Comparison of ENCODE assay signal across 16 cellular contexts in genomic region chr7:39659356-39660013, GRCh38.
"Had no signal": no experiment of that assay in that cellular context is flagged by ENCODE, and none has a peak within 500 bp of the region (broad histone marks: within the 10 kb centered on the region; RNA-seq: fewer than 3 reads in every experiment).

No MANE protein-coding gene starts in this region.

- H3K4me1 ChIP-seq: pancreas, tibial artery, uterus had no signal

- H2AFZ ChIP-seq: neural progenitor cell had no signal

- H3K4me3 ChIP-seq: cardiac muscle cell, esophagus squamous epithelium, gastrocnemius medialis, neural progenitor cell, pancreas, smooth muscle cell, tibial artery, uterus had no signal

- ATAC-seq: activated naive CD8-positive, alpha-beta T cell treated with anti-CD3 and anti-CD28 coated beads, Interleukin-2, amount 50 U/mL, for 24 hours; gastrocnemius medialis; pancreas; stimulated activated effector memory CD8-positive, alpha-beta T cell treated with anti-CD3 and anti-CD28 coated beads, Interleukin-12 subunit alpha, Interleukin-12 subunit beta, amount 100 ng/mL, for 72 hours had no signal

- H3K27me3 ChIP-seq: cardiac muscle cell, esophagus squamous epithelium, gastrocnemius medialis, neural progenitor cell, pancreas, tibial artery, uterus had no signal

- H3K9ac ChIP-seq: neural progenitor cell had no signal

- H3K4me2 ChIP-seq: neural progenitor cell, smooth muscle cell had no signal

- DNase-seq: activated CD4-positive, alpha-beta T cell treated with anti-CD3 and anti-CD28 coated beads, Interleukin-2, amount 10 ng/mL, durations not matched to agents 24 days and 14 days; activated naive CD4-positive, alpha-beta T cell treated with Interleukin-2 at 50 U/mL for 16 hours; activated naive CD8-positive, alpha-beta T cell treated with anti-CD3 and anti-CD28 coated beads, Interleukin-2, amount 50 U/mL, for 24 hours; esophagus squamous epithelium; gastrocnemius medialis; kidney; pancreas; retina; T1000; tibial artery; uterus; WERI-Rb-1 had no signal

- H3K9me3 ChIP-seq: gastrocnemius medialis, pancreas, tibial artery had no signal

- H3K27ac ChIP-seq: cardiac muscle cell, esophagus squamous epithelium, gastrocnemius medialis, neural progenitor cell, pancreas, tibial artery, uterus, WERI-Rb-1 had no signal

- H3K36me3 ChIP-seq: cardiac muscle cell, gastrocnemius medialis, pancreas, uterus had no signal
